In the genomic region with DNA sequence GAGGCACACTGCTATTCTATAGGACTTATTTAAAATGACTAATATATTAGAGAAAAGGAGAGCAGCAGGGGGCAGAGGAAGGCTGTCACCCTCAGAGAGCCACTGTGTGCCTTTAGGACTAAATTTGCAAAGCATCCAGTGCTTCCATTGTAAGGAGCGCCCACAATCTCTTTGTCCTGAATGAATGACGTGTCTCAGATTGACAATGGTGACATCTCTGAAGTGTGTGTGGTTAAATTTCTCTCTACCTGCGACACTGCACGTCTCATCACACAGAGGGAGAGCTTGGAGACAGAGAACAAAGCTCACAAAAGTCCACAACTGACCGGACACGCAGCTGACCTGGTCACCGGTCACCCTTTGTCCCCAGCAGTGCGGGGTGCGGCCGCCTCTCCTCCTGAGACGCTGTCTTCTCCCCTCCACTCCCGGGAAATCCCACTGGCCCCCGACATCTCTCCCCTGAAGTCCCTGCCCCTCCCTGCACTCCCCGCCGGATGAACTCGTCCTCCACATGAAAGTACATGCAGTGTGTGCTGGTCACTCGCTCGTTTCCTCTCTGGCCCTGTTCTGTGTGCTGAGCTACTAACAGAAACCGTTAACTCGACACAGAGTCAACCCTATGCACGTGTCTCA, we compare ENCODE assay signal across 28 cellular contexts.
A peak's percentile ranks its signal among the peaks of the same experiment; 100 is the strongest.
DNase-seq lines count a peak whose midpoint lies in the region; ATAC-seq and TF ChIP-seq lines count a peak whose summit lies in the region.
"Had no signal": no experiment of that assay in that cellular context is flagged by ENCODE, and none has a peak within 500 bp of the region (broad histone marks: within the 10 kb centered on the region; RNA-seq: fewer than 3 reads in every experiment).

No MANE protein-coding gene starts in this region.

- TF ChIP-seq CTCF in WTC11 (IDR thresholded peaks at IDR 0.05): no peak
- no peak for TF ChIP-seq CTCF in osteocyte (IDR thresholded peaks at IDR 0.05)

- CTCF ChIA-PET in WTC11 (lab: Charles Lee): interaction anchor here (1.9 to 3.1 kb wide), 3 partner anchors 39 to 190 kb away, joined by 7 to 25 read pairs (median 23); no protein-coding TSS in a partner anchor

- H3K27ac Mint-ChIP-seq in WTC11 (peak overlapping the region; percentile 89), osteocyte (ENCODE audit: unreplicated experiment) (peak overlapping the region; percentile 71)
- H3K27ac Mint-ChIP-seq: activated CD4-positive, alpha-beta T cell treated with anti-CD3 and anti-CD28 coated beads, Interleukin-2, amount 10 ng/mL, durations not matched to agents 7 days and 5 days; activated T-helper 1 cell treated with anti-CD3 and anti-CD28 coated beads, Interleukin-12 subunit alpha, Interleukin-12 subunit beta, Interleukin-2, Interleukin-4 antibody, amounts not matched to agents 30 ng/mL and 10 ng/mL and 1 ng/mL, durations not matched to agents 14 hours and 24 hours and 36 hours; B cell; natural killer cell; T-helper 2 cell treated with Interferon-gamma antibody and Interleukin-4, amounts not matched to agents 5 μg/mL and 100 μg/mL, for 36 hours had no signal

- H3K4me1 Mint-ChIP-seq in WTC11 (peaks cover 28% of the 10 kb centered on the region), osteocyte (ENCODE audit: unreplicated experiment) (peaks cover 15% of the 10 kb centered on the region)

- POLR2A ChIA-PET in WTC11 (lab: Charles Lee): no interaction called here

- H3K9ac ChIP-seq in BLaER1: 0 out of 2 replicates have a peak overlapping the region, but pooled peaks have one; percentile 10
- H3K9ac ChIP-seq: GM23248 had no signal

- peaks cover 34% of the 10 kb centered on the region for H3K4me1 ChIP-seq in BLaER1

- DNase-seq in WTC11 (ENCODE audit: low spot score) (no peak), left lobe of liver (ENCODE audit: low spot score) (no peak), osteocyte (ENCODE audit: extremely low spot score, unreplicated experiment) (no peak), NCI-H1694 (lab: John Stamatoyannopoulos, UW) (no peak)
- DNase-seq: activated CD4-positive, alpha-beta T cell treated with anti-CD3 and anti-CD28 coated beads, Interleukin-2, amount 10 ng/mL, durations not matched to agents 7 days and 5 days; activated naive CD4-positive, alpha-beta T cell treated with anti-CD3 and anti-CD28 coated beads, Interleukin-2, amount 50 U/mL, for 16 hours; aorta; DMS53; dorsolateral prefrontal cortex; GDM1; GM23248; natural killer cell; NCI-H1092 treated with DMSO at 0.1 percent for 48 hours; NCI-H2029 treated with DMSO at 0.1 percent for 48 hours; NCI-H446; stimulated activated CD8-positive, alpha-beta memory T cell treated with anti-CD3 and anti-CD28 coated beads, Interleukin-4, amount 100 ng/mL, for 48 hours; upper lobe of left lung; WERI-Rb-1 had no signal

- no peaks in the 10 kb centered on the region for H3K9me3 ChIP-seq in BLaER1
- H3K9me3 ChIP-seq: A549, upper lobe of left lung had no signal

- H3K27me3 Mint-ChIP-seq in WTC11 (ENCODE audit: low read depth) (no peaks in the 10 kb centered on the region), osteocyte (ENCODE audit: unreplicated experiment) (no peaks in the 10 kb centered on the region)

- H3K36me3 Mint-ChIP-seq in WTC11 (peaks cover 7% of the 10 kb centered on the region; the same call in 1 of the 2 replicates), osteocyte (ENCODE audit: unreplicated experiment) (peaks cover 50% of the 10 kb centered on the region)
- H3K36me3 Mint-ChIP-seq: natural killer cell had no signal

- no peak overlapping the region for H3K4me3 ChIP-seq in BLaER1
- H3K4me3 ChIP-seq: A549, dorsolateral prefrontal cortex, GM23248, upper lobe of left lung had no signal

- H3K4me2 ChIP-seq in BLaER1: no peak overlapping the region
- H3K4me2 ChIP-seq: A549 had no signal

- H3K36me3 ChIP-seq in BLaER1: no peaks in the 10 kb centered on the region

- ATAC-seq in WTC11: no peak
- ATAC-seq in left lobe of liver: peak; percentile 64
- no peak for ATAC-seq in GM21576 (IDR thresholded peaks at IDR 0.05; ENCODE audit: unreplicated experiment)
- no peak for ATAC-seq in HG03108 (IDR thresholded peaks at IDR 0.05; ENCODE audit: unreplicated experiment)
- no peak for ATAC-seq in HG03521 (IDR thresholded peaks at IDR 0.05; ENCODE audit: unreplicated experiment)
- ATAC-seq: natural killer cell, SK-N-SH treated with all-trans-retinoic acid at 6 μM for 48 hours had no signal

- no peaks in the 10 kb centered on the region for H4K20me1 ChIP-seq in BLaER1

- H3K9me3 Mint-ChIP-seq in WTC11 (no peaks in the 10 kb centered on the region), osteocyte (ENCODE audit: unreplicated experiment) (no peaks in the 10 kb centered on the region)
- H3K9me3 Mint-ChIP-seq: activated CD4-positive, alpha-beta T cell treated with anti-CD3 and anti-CD28 coated beads, Interleukin-2, amount 10 ng/mL, durations not matched to agents 7 days and 5 days; activated T-helper 1 cell treated with anti-CD3 and anti-CD28 coated beads, Interleukin-12 subunit alpha, Interleukin-12 subunit beta, Interleukin-2, Interleukin-4 antibody, amounts not matched to agents 30 ng/mL and 10 ng/mL and 1 ng/mL, durations not matched to agents 14 hours and 24 hours and 36 hours; central memory CD8-positive, alpha-beta T cell; natural killer cell; T-helper 2 cell treated with Interferon-gamma antibody and Interleukin-4, amounts not matched to agents 5 μg/mL and 100 μg/mL, for 36 hours had no signal

- H3K27ac ChIP-seq in BLaER1: no peak overlapping the region
- H3K27ac ChIP-seq: A549, dorsolateral prefrontal cortex, GM23248, upper lobe of left lung, WERI-Rb-1 had no signal

- H3K4me3 Mint-ChIP-seq in WTC11 (no peak overlapping the region), osteocyte (ENCODE audit: unreplicated experiment) (no peak overlapping the region)
- H3K4me3 Mint-ChIP-seq: activated CD4-positive, alpha-beta T cell treated with anti-CD3 and anti-CD28 coated beads, Interleukin-2, amount 10 ng/mL, durations not matched to agents 7 days and 5 days; activated T-helper 1 cell treated with anti-CD3 and anti-CD28 coated beads, Interleukin-12 subunit alpha, Interleukin-12 subunit beta, Interleukin-2, Interleukin-4 antibody, amounts not matched to agents 30 ng/mL and 10 ng/mL and 1 ng/mL, durations not matched to agents 14 hours and 24 hours and 36 hours; B cell; central memory CD8-positive, alpha-beta T cell; natural killer cell; T-helper 2 cell treated with Interferon-gamma antibody and Interleukin-4, amounts not matched to agents 5 μg/mL and 100 μg/mL, for 36 hours had no signal

- no peaks in the 10 kb centered on the region for H3K27me3 ChIP-seq in BLaER1
- H3K27me3 ChIP-seq: dorsolateral prefrontal cortex, upper lobe of left lung had no signal

TF ChIP-seq in WTC11, 78 proteins besides CTCF, POLR2A, EP300 and RAD21:
- no peak for TF ChIP-seq SP1 (CRISPR knock-in tag; conservative IDR thresholded peaks at IDR 0.05)
- no peak for TF ChIP-seq NFE2L1 (CRISPR knock-in tag; IDR thresholded peaks at IDR 0.05)
- TF ChIP-seq ZNF532 (CRISPR knock-in tag; IDR thresholded peaks at IDR 0.05; ENCODE audit: borderline replicate concordance): no peak
TF ChIP-seq in WTC11: peak in this region for 0.
